ENCODE assay signal across 1 cellular context in genomic region chr6:127291495-127291894, GRCh38.
TF ChIP-seq lines count a peak whose summit lies in the region.

No MANE protein-coding gene starts in this region.

TF ChIP-seq in K562, 482 proteins besides CTCF, POLR2A, EP300 and RAD21:
- TF ChIP-seq ZNF232 (CRISPR knock-in tag; IDR thresholded peaks at IDR 0.05) (no peak), ZKSCAN1 (IDR thresholded peaks at IDR 0.05; ENCODE audit: low read depth, low read length) (no peak), CTCFL (IDR thresholded peaks at IDR 0.05; ENCODE audit: borderline replicate concordance, insufficient read depth, low read depth, low read length, poor library complexity, severe bottlenecking) (no peak), CUX1 (CRISPR knock-in tag; IDR thresholded peaks at IDR 0.05) (no peak), ZNF589 (CRISPR knock-in tag; IDR thresholded peaks at IDR 0.05; ENCODE audit: low read depth) (no peak), SUPT5H (IDR thresholded peaks at IDR 0.05) (no peak)
- TF ChIP-seq, protein P1, sequence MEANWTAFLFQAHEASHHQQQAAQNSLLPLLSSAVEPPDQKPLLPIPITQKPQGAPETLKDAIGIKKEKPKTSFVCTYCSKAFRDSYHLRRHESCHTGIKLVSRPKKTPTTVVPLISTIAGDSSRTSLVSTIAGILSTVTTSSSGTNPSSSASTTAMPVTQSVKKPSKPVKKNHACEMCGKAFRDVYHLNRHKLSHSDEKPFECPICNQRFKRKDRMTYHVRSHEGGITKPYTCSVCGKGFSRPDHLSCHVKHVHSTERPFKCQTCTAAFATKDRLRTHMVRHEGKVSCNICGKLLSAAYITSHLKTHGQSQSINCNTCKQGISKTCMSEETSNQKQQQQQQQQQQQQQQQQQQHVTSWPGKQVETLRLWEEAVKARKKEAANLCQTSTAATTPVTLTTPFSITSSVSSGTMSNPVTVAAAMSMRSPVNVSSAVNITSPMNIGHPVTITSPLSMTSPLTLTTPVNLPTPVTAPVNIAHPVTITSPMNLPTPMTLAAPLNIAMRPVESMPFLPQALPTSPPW (CRISPR knock-in tag; IDR thresholded peaks at IDR 0.05): no peak
- TF ChIP-seq, protein P2, sequence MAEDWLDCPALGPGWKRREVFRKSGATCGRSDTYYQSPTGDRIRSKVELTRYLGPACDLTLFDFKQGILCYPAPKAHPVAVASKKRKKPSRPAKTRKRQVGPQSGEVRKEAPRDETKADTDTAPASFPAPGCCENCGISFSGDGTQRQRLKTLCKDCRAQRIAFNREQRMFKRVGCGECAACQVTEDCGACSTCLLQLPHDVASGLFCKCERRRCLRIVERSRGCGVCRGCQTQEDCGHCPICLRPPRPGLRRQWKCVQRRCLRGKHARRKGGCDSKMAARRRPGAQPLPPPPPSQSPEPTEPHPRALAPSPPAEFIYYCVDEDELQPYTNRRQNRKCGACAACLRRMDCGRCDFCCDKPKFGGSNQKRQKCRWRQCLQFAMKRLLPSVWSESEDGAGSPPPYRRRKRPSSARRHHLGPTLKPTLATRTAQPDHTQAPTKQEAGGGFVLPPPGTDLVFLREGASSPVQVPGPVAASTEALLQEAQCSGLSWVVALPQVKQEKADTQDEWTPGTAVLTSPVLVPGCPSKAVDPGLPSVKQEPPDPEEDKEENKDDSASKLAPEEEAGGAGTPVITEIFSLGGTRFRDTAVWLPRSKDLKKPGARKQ (CRISPR knock-in tag; IDR thresholded peaks at IDR 0.05): no peak
TF ChIP-seq in K562: peak in this region for 0.
